In the genomic region with DNA sequence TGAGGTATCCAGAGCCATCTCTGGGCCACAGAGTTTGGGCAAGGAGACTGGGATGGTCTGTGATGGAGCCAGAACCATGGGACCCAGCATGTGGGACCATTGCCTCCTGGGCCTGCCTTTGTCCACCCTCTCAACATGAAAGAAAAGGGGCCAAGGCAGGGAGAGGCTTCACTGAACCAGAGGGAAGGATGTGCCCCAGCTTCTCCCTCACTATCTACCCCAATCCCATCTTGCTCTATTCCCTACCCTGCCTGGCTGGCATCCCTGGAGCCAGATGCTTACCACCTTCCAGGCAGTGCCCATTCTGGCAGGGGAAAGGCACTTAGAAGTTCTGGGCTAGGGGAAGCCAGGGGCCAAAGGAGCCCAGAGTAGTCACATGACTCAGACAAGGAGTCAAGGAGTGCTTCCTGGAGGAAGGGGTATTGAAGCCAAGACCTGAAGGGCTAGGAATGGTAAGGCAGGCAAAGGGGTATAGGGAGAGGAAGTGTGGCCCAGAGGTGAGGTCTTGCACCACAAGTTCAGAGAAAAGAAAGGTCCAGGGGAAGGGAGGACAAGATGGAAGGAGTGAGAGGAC, we compare ENCODE assay signal across 16 cellular contexts. TPM values are rescaled to one million over a fixed set of nuclear protein-coding genes. Genes with fewer than 3 reads are reported as not detected.
DNase-seq lines count a peak whose midpoint lies in the region; ATAC-seq and TF ChIP-seq lines count a peak whose summit lies in the region.
"Had no signal": no experiment of that assay in that cellular context is flagged by ENCODE, and none has a peak within 500 bp of the region (broad histone marks: within the 10 kb centered on the region; RNA-seq: fewer than 3 reads in every experiment).

No MANE protein-coding gene starts in this region.

- BruUV-seq in MCF 10A (replicated peaks; lab: Mats Ljungman, UMichigan), result no TSS peak

- H3K27ac Mint-ChIP-seq in activated CD8-positive, alpha-beta memory T cell treated with anti-CD3 and anti-CD28 coated beads, Interleukin-2, amount 10 ng/mL, durations not matched to agents 7 days and 5 days, result no peak overlapping the region
- H3K27ac Mint-ChIP-seq in MCF 10A (ENCODE audit: low read depth, unreplicated experiment) (peak overlapping the region; percentile 98), type B pancreatic cell (peak overlapping the region; percentile 96), GM23338 (no peak overlapping the region)
- H3K27ac Mint-ChIP-seq in naive thymus-derived CD8-positive, alpha-beta T cell, result peak overlapping the region in 1 of 10 donors; percentile 10
- H3K27ac Mint-ChIP-seq: dendritic cell treated with granulocyte-macrophage colony-stimulating factor and Interleukin-4, amounts not matched to agents 40 ng/mL and 50 ng/mL, for 4 days had no signal

- no peak overlapping the region for H3K4me3 Mint-ChIP-seq in activated CD8-positive, alpha-beta memory T cell treated with anti-CD3 and anti-CD28 coated beads, Interleukin-2, amount 10 ng/mL, durations not matched to agents 7 days and 5 days
- H3K4me3 Mint-ChIP-seq in MCF 10A (ENCODE audit: unreplicated experiment) (no peak overlapping the region), type B pancreatic cell (no peak overlapping the region), GM23338 (no peak overlapping the region)
- no peak overlapping the region for H3K4me3 Mint-ChIP-seq in naive thymus-derived CD8-positive, alpha-beta T cell
- H3K4me3 Mint-ChIP-seq: activated T-cell treated with anti-CD3 and anti-CD28 coated beads, Interleukin-2, amount 50 U/mL, for 4 hours; dendritic cell treated with granulocyte-macrophage colony-stimulating factor and Interleukin-4, amounts not matched to agents 40 ng/mL and 50 ng/mL, for 4 days had no signal

- DNase-seq in activated CD8-positive, alpha-beta memory T cell treated with anti-CD3 and anti-CD28 coated beads, Interleukin-2, amount 50 U/mL, for 48 hours, result peak; percentile 42
- DNase-seq in activated CD8-positive, alpha-beta memory T cell treated with anti-CD3 and anti-CD28 coated beads, Interleukin-2, amount 10 ng/mL, durations not matched to agents 7 days and 5 days, result no peak
- DNase-seq in MCF 10A (ENCODE audit: unreplicated experiment), result no peak
- DNase-seq in type B pancreatic cell (ENCODE audit: extremely low spot score, unreplicated experiment), result peak; percentile 16
- no peak for DNase-seq in naive thymus-derived CD8-positive, alpha-beta T cell
- DNase-seq in GM23338 (ENCODE audit: low spot score), result no peak
- DNase-seq: activated T-cell treated with anti-CD3 and anti-CD28 coated beads, Interleukin-2, amount 50 U/mL, for 4 hours; KBM-7; lower lobe of right lung; NCI-H1105 treated with DMSO at 0.1 percent for 48 hours; NCI-H2171 had no signal

- H3F3A ChIP-seq in GM23338 (replicated peaks; ENCODE audit: low read depth), result peaks cover 3% of the 10 kb centered on the region; the same call in 1 of the 2 replicates

- no peaks in the 10 kb centered on the region for H3K9me3 Mint-ChIP-seq in activated CD8-positive, alpha-beta memory T cell treated with anti-CD3 and anti-CD28 coated beads, Interleukin-2, amount 10 ng/mL, durations not matched to agents 7 days and 5 days (ENCODE audit: low read depth)
- H3K9me3 Mint-ChIP-seq in MCF 10A (ENCODE audit: unreplicated experiment) (no peaks in the 10 kb centered on the region), type B pancreatic cell (no peaks in the 10 kb centered on the region), GM23338 (no peaks in the 10 kb centered on the region)
- H3K9me3 Mint-ChIP-seq in naive thymus-derived CD8-positive, alpha-beta T cell, result no peaks in the 10 kb centered on the region
- H3K9me3 Mint-ChIP-seq: activated T-cell treated with anti-CD3 and anti-CD28 coated beads, Interleukin-2, amount 50 U/mL, for 4 hours; dendritic cell treated with granulocyte-macrophage colony-stimulating factor and Interleukin-4, amounts not matched to agents 40 ng/mL and 50 ng/mL, for 4 days had no signal

- no peaks in the 10 kb centered on the region for H3K79me2 ChIP-seq in GM23338 (replicated peaks; ENCODE audit: insufficient read depth)

- H3K4me2 ChIP-seq in GM23338, result no peak overlapping the region

- H3K4me3 ChIP-seq in muscle layer of duodenum (ENCODE audit: low read depth in 1 of 2, low read length in 2 of 2) (no peak overlapping the region), GM23338 (no peak overlapping the region)
- H3K4me3 ChIP-seq: lower lobe of right lung had no signal

- no peaks in the 10 kb centered on the region for H3K9me2 ChIP-seq in GM23338 (ENCODE audit: insufficient read depth)

- peaks cover 12% of the 10 kb centered on the region for H3K4me1 Mint-ChIP-seq in activated CD8-positive, alpha-beta memory T cell treated with anti-CD3 and anti-CD28 coated beads, Interleukin-2, amount 10 ng/mL, durations not matched to agents 7 days and 5 days
- H3K4me1 Mint-ChIP-seq in MCF 10A (ENCODE audit: insufficient read depth, unreplicated experiment), result peaks cover 39% of the 10 kb centered on the region
- peaks cover 32% of the 10 kb centered on the region for H3K4me1 Mint-ChIP-seq in type B pancreatic cell (ENCODE audit: unreplicated experiment)
- peaks cover 7 to 10% (median 8%) of the 10 kb centered on the region in 4 donors for H3K4me1 Mint-ChIP-seq in naive thymus-derived CD8-positive, alpha-beta T cell
- no peaks in the 10 kb centered on the region for H3K4me1 Mint-ChIP-seq in GM23338

- H3K36me3 Mint-ChIP-seq in activated CD8-positive, alpha-beta memory T cell treated with anti-CD3 and anti-CD28 coated beads, Interleukin-2, amount 10 ng/mL, durations not matched to agents 7 days and 5 days, result no peaks in the 10 kb centered on the region
- H3K36me3 Mint-ChIP-seq in MCF 10A (ENCODE audit: insufficient read depth, unreplicated experiment) (peaks cover 54% of the 10 kb centered on the region), type B pancreatic cell (peaks cover 15% of the 10 kb centered on the region), GM23338 (ENCODE audit: low read depth) (no peaks in the 10 kb centered on the region)
- no peaks in the 10 kb centered on the region for H3K36me3 Mint-ChIP-seq in naive thymus-derived CD8-positive, alpha-beta T cell

- H3K27me3 ChIP-seq in muscle layer of duodenum (ENCODE audit: low read depth, low read length), result no peaks in the 10 kb centered on the region
- no peaks in the 10 kb centered on the region for H3K27me3 ChIP-seq in GM23338 (ENCODE audit: insufficient read depth)

- POLR2A ChIA-PET in MCF 10A (lab: Yijun Ruan, JAX), result no interaction called here
- POLR2A ChIA-PET in naive thymus-derived CD8-positive, alpha-beta T cell (lab: Charles Lee), result no interaction called here

- peak overlapping the region; percentile 36 for H3K27ac ChIP-seq in muscle layer of duodenum (ENCODE audit: low read length)
- H3K27ac ChIP-seq in GM23338 (ENCODE audit: low read depth), result no peak overlapping the region
- H3K27ac ChIP-seq: lower lobe of right lung, neutrophil had no signal

- CTCF ChIA-PET in activated CD8-positive, alpha-beta memory T cell treated with anti-CD3 and anti-CD28 coated beads, Interleukin-2, amount 10 ng/mL, durations not matched to agents 7 days and 5 days (lab: Charles Lee), result interaction anchor here (1.7 kb wide), 1 partner anchor 29 kb away, joined by 4 read pairs; no protein-coding TSS in a partner anchor
- CTCF ChIA-PET in MCF 10A (lab: Yijun Ruan, JAX), result interaction anchor here (1.2 to 6.3 kb wide), 4 partner anchors 24 to 87 kb away, joined by 5 to 53 read pairs (median 6); no protein-coding TSS in a partner anchor

- H3K4me1 ChIP-seq in muscle layer of duodenum (ENCODE audit: control insufficient read depth in 1 of 2, insufficient read depth in 2 of 2, low read length in 2 of 2) (peaks cover 25 to 66% of the 10 kb centered on the region in 2 donors), GM23338 (ENCODE audit: insufficient read depth) (no peaks in the 10 kb centered on the region)

- H4K20me1 ChIP-seq in GM23338 (replicated peaks; ENCODE audit: insufficient read depth), result no peaks in the 10 kb centered on the region

- intact Hi-C loops in MCF 10A (cut with micrococcal nuclease), result no loop called here

- H3K36me3 ChIP-seq in muscle layer of duodenum (ENCODE audit: control insufficient read depth in 1 of 2, insufficient read depth in 2 of 2, low read length in 2 of 2) (peaks cover 27 to 59% of the 10 kb centered on the region in 2 donors), GM23338 (ENCODE audit: insufficient read depth) (no peaks in the 10 kb centered on the region)
- H3K36me3 ChIP-seq: lower lobe of right lung, neutrophil had no signal

- H3K27me3 Mint-ChIP-seq in activated CD8-positive, alpha-beta memory T cell treated with anti-CD3 and anti-CD28 coated beads, Interleukin-2, amount 10 ng/mL, durations not matched to agents 7 days and 5 days, result no peaks in the 10 kb centered on the region
- H3K27me3 Mint-ChIP-seq in MCF 10A (ENCODE audit: insufficient read depth, unreplicated experiment) (no peaks in the 10 kb centered on the region), type B pancreatic cell (no peaks in the 10 kb centered on the region), GM23338 (ENCODE audit: insufficient read depth, low read depth, poor library complexity) (peaks cover 4% of the 10 kb centered on the region)
- H3K27me3 Mint-ChIP-seq in naive thymus-derived CD8-positive, alpha-beta T cell, result peaks cover 0 to 4% (median under 1%) of the 10 kb centered on the region in 5 donors

- no peak overlapping the region for H2AFZ ChIP-seq in GM23338

- ATAC-seq in activated CD8-positive, alpha-beta memory T cell treated with anti-CD3 and anti-CD28 coated beads, Interleukin-2, amount 10 ng/mL, durations not matched to agents 7 days and 5 days, result no peak
- ATAC-seq in HG03039 (IDR thresholded peaks at IDR 0.05; ENCODE audit: unreplicated experiment), result no peak
- no peak for ATAC-seq in naive thymus-derived CD8-positive, alpha-beta T cell
- ATAC-seq in GM23338, result no peak
- ATAC-seq: activated T-cell treated with anti-CD3 and anti-CD28 coated beads, Interleukin-2, amount 50 U/mL, for 4 hours; HCT116; lower lobe of right lung had no signal

- TF ChIP-seq CTCF in MCF 10A (IDR thresholded peaks at IDR 0.05; ENCODE audit: unreplicated experiment), result no peak
- no peak for TF ChIP-seq CTCF in type B pancreatic cell (conservative IDR thresholded peaks at IDR 0.05)
- no peak for TF ChIP-seq CTCF in GM23338 (conservative IDR thresholded peaks at IDR 0.05; ENCODE audit: low read depth in 2 of 2)

- no peaks in the 10 kb centered on the region for H3K9me3 ChIP-seq in muscle layer of duodenum (ENCODE audit: control insufficient read depth in 1 of 2, low read length in 2 of 2)
- H3K9me3 ChIP-seq: lower lobe of right lung, neutrophil had no signal

RNA-seq across cellular contexts. Expression of a gene that starts 9.8 kb away (rescaled TPM):
- total RNA-seq in activated CD8-positive, alpha-beta memory T cell treated with anti-CD3 and anti-CD28 coated beads, Interleukin-2, amount 10 ng/mL, durations not matched to agents 7 days and 5 days, result 1 to 10 TPM in 1 of 2 experiments, not detected in 1; 2.3 TPM
- 91.4 and 101 TPM in 2 replicates for total RNA-seq in MCF 10A (2022)
- total RNA-seq in type B pancreatic cell (ENCODE audit: low replicate concordance), result 40.0 and 43.8 TPM in 2 replicates
- not detected for total RNA-seq in naive thymus-derived CD8-positive, alpha-beta T cell
- polyA plus RNA-seq in naive thymus-derived CD8-positive, alpha-beta T cell, result not detected
- total RNA-seq in GM23338 (2014; rRNA removed; shearing (Covaris generic)), result 17.4 and 31.8 TPM in 2 replicates
- 25.2 and 28.0 TPM in 2 replicates for polyA plus RNA-seq in GM23338 (2016; fragmentation: Nextera tagmentation; extraction: Ambion mirVana)

RNA-seq across cellular contexts. Expression of a gene that starts 26.9 kb away (rescaled TPM):
- under 1 TPM; 0.32 to 0.75 TPM for total RNA-seq in activated CD8-positive, alpha-beta memory T cell treated with anti-CD3 and anti-CD28 coated beads, Interleukin-2, amount 10 ng/mL, durations not matched to agents 7 days and 5 days
- total RNA-seq in MCF 10A (2022), result 13.5 and 17.5 TPM in 2 replicates
- total RNA-seq in type B pancreatic cell (ENCODE audit: low replicate concordance), result 1.3 and 2.0 TPM in 2 replicates
- total RNA-seq in naive thymus-derived CD8-positive, alpha-beta T cell, result not detected
- not detected for polyA plus RNA-seq in naive thymus-derived CD8-positive, alpha-beta T cell
- total RNA-seq in GM23338 (2014; rRNA removed; shearing (Covaris generic)), result 0.28 and 0.78 TPM in 2 replicates
- polyA plus RNA-seq in GM23338 (2016; fragmentation: Nextera tagmentation; extraction: Ambion mirVana), result 0.12 and 0.40 TPM in 2 replicates

RNA-seq across cellular contexts. Expression of a gene that starts 39.6 kb away (rescaled TPM):
- total RNA-seq in activated CD8-positive, alpha-beta memory T cell treated with anti-CD3 and anti-CD28 coated beads, Interleukin-2, amount 10 ng/mL, durations not matched to agents 7 days and 5 days, result 10 to 100 TPM in 1 of 2 experiments, 1 to 10 TPM in 1; 8.3 to 19.4 TPM
- total RNA-seq in MCF 10A (2022), result 53.1 and 91.1 TPM in 2 replicates
- total RNA-seq in type B pancreatic cell (ENCODE audit: low replicate concordance), result 38.5 and 56.3 TPM in 2 replicates
- not detected for total RNA-seq in naive thymus-derived CD8-positive, alpha-beta T cell
- polyA plus RNA-seq in naive thymus-derived CD8-positive, alpha-beta T cell, result 1 to 10 TPM in 1 of 3 donors, not detected in 2; 1.2 TPM
- 8.0 and 10.3 TPM in 2 replicates for total RNA-seq in GM23338 (2014; rRNA removed; shearing (Covaris generic))
- polyA plus RNA-seq in GM23338 (2016; fragmentation: Nextera tagmentation; extraction: Ambion mirVana), result 5.9 and 8.1 TPM in 2 replicates

Comparison
In these comparisons a context has a peak if more than half of its experiments do, and no peak if none do; other contexts are left out.
1. DNase-seq: peak in activated CD8-positive, alpha-beta memory T cell treated with anti-CD3 and anti-CD28 coated beads, Interleukin-2, amount 50 U/mL, for 48 hours (single experiment) and type B pancreatic cell (single experiment); none in activated CD8-positive, alpha-beta memory T cell treated with anti-CD3 and anti-CD28 coated beads, Interleukin-2, amount 10 ng/mL, durations not matched to agents 7 days and 5 days (single experiment), MCF 10A (single experiment), naive thymus-derived CD8-positive, alpha-beta T cell (0 of 10) and GM23338 (single experiment).
2. H3K27ac Mint-ChIP-seq: peak in MCF 10A (single experiment) and type B pancreatic cell (single experiment); none in activated CD8-positive, alpha-beta memory T cell treated with anti-CD3 and anti-CD28 coated beads, Interleukin-2, amount 10 ng/mL, durations not matched to agents 7 days and 5 days (single experiment) and GM23338 (single experiment).